9 cellular contexts compared by ENCODE assay signal in genomic region chr3:181712505-181713299, GRCh38. TPM values are rescaled to one million over a fixed set of nuclear protein-coding genes. Genes with fewer than 3 reads are reported as not detected.
DNase-seq lines count a peak whose midpoint lies in the region; ATAC-seq, FAIRE-seq and TF ChIP-seq lines count a peak whose summit lies in the region.
"Had no signal": no experiment of that assay in that cellular context is flagged by ENCODE, and none has a peak within 500 bp of the region (broad histone marks: within the 10 kb centered on the region; RNA-seq: fewer than 3 reads in every experiment).

No MANE protein-coding gene starts in this region.

- TF ChIP-seq CTCF in GM06990 (IDR thresholded peaks at IDR 0.05; ENCODE audit: insufficient read depth, low read length, poor library complexity, severe bottlenecking) = no peak
- TF ChIP-seq CTCF in endothelial cell (IDR thresholded peaks at IDR 0.05; ENCODE audit: unreplicated experiment) = no peak

- intact Hi-C loops in posterior vena cava (cut with DNase I) = loop anchor here in 1 of 2 donors (10.0 kb wide), 1 partner anchor 552 kb away; no protein-coding TSS in a partner anchor

- peak; percentile 75 for DNase-seq in GM06990 (ENCODE audit: extremely low read depth, insufficient read length)
- DNase-seq in NCI-H526 treated with DMSO at 0.1 percent for 48 hours (lab: John Stamatoyannopoulos, UW) = peak; percentile 39
- DNase-seq in endothelial cell (ENCODE audit: low spot score) = peak; percentile 56
- DNase-seq in posterior vena cava (ENCODE audit: low spot score) = peak; percentile 80
- no peak for DNase-seq in H54 (ENCODE audit: insufficient read length, low spot score)
- no peak for DNase-seq in activated naive CD4-positive, alpha-beta T cell (lab: John Stamatoyannopoulos, UW)
- DNase-seq in GOT3 (lab: John Stamatoyannopoulos, UW) = no peak

- peak overlapping the region; percentile 46 for H3K27ac Mint-ChIP-seq in endothelial cell (ENCODE audit: unreplicated experiment)

- FAIRE-seq in H54 (lab: Jason Lieb, UNC) = no peak

- H3K9me3 Mint-ChIP-seq in endothelial cell (ENCODE audit: unreplicated experiment) = no peaks in the 10 kb centered on the region

- peaks cover 26% of the 10 kb centered on the region for H3K4me1 Mint-ChIP-seq in endothelial cell (ENCODE audit: unreplicated experiment)

- no peaks in the 10 kb centered on the region for H3K36me3 Mint-ChIP-seq in endothelial cell (ENCODE audit: low read depth, unreplicated experiment)

- peak overlapping the region; percentile 30; the same call in 1 of the 2 replicates for H3K4me3 ChIP-seq in GM06990 (replicated peaks; ENCODE audit: low read depth, low read length)

- H3K27me3 Mint-ChIP-seq in endothelial cell (ENCODE audit: unreplicated experiment) = peaks cover 1% of the 10 kb centered on the region

- no peak for ATAC-seq in GM18861 (IDR thresholded peaks at IDR 0.05; ENCODE audit: unreplicated experiment)

- no peak for TF ChIP-seq POLR2A in H54 (IDR thresholded peaks at IDR 0.05; ENCODE audit: low read depth, low read length)

- H3K36me3 ChIP-seq in GM06990 (ENCODE audit: control insufficient read depth, insufficient read depth, low read length) = no peaks in the 10 kb centered on the region

- peaks cover 7% of the 10 kb centered on the region for H3K27me3 ChIP-seq in GM06990 (replicated peaks; ENCODE audit: control insufficient read depth, insufficient read depth, low read length)

- H3K4me3 Mint-ChIP-seq in endothelial cell (ENCODE audit: unreplicated experiment) = peak overlapping the region; percentile 87

RNA-seq across cellular contexts. Expression of gene SOX2, which starts 1.0 kb away (rescaled TPM):
- total RNA-seq in endothelial cell (ENCODE audit: unreplicated experiment) = 1.4 TPM
- total RNA-seq in posterior vena cava = under 1 TPM; 0.19 to 0.29 TPM
- total RNA-seq: dermis microvascular lymphatic vessel endothelial cell had no signal

Comparison
In these comparisons a context has a peak if more than half of its experiments do, and no peak if none do; other contexts are left out.
1. DNase-seq: peak in GM06990 (single experiment), NCI-H526 treated with DMSO at 0.1 percent for 48 hours (single experiment), endothelial cell (single experiment) and posterior vena cava (single experiment); none in H54 (single experiment), activated naive CD4-positive, alpha-beta T cell (0 of 4) and GOT3 (single experiment).